In the genomic region with DNA sequence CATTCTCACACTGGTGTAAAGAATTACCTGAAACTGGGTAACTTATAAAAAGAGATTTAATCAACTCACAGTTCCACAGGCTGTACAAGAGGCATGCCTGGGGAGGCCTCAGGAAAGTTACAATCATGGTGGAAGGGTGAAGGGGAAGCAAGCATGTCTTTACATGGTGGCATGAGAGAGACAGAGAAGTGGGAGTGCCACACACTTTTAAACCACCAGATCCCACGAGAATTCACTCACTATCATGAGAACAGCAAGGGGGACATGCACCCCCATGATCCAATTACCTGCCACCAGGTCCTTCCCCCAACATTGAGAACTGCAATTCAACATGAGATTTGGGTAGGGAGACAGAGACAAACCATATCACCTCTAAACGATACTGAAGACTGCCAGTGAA, we compare ENCODE assay signal across 1 cellular context.
TF ChIP-seq lines count a peak whose summit lies in the region.

No MANE protein-coding gene starts in this region.

TF ChIP-seq in endothelial cell of umbilical vein, 7 proteins besides CTCF, POLR2A, EP300 and RAD21:
- TF ChIP-seq JUN (IDR thresholded peaks at IDR 0.05; ENCODE audit: borderline replicate concordance, insufficient read depth, insufficient read length, low read depth) (no peak), FOS (IDR thresholded peaks at IDR 0.05; ENCODE audit: borderline replicate concordance, insufficient read depth, low read length) (no peak), POLR2AphosphoS5 (IDR thresholded peaks at IDR 0.05; ENCODE audit: insufficient read depth, low read depth, low read length) (no peak), GATA2 (IDR thresholded peaks at IDR 0.05; ENCODE audit: insufficient read depth, insufficient read length, low read depth, low read length) (no peak), MYC (IDR thresholded peaks at IDR 0.05; ENCODE audit: low read depth, low read length) (no peak), EZH2 (IDR thresholded peaks at IDR 0.05; ENCODE audit: borderline replicate concordance, low read depth, low read length, severe bottlenecking) (no peak)
- TF ChIP-seq, protein P1, sequence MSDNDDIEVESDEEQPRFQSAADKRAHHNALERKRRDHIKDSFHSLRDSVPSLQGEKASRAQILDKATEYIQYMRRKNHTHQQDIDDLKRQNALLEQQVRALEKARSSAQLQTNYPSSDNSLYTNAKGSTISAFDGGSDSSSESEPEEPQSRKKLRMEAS (IDR thresholded peaks at IDR 0.05; ENCODE audit: insufficient read depth, insufficient read length) = no peak
